Comparison of ENCODE assay signal across 23 cellular contexts in genomic region chr9:122088880-122089567, GRCh38. TPM values are rescaled to one million over a fixed set of nuclear protein-coding genes. Genes with fewer than 3 reads are reported as not detected.
DNase-seq lines count a peak whose midpoint lies in the region; ATAC-seq and TF ChIP-seq lines count a peak whose summit lies in the region.
"Had no signal": no experiment of that assay in that cellular context is flagged by ENCODE, and none has a peak within 500 bp of the region (broad histone marks: within the 10 kb centered on the region; RNA-seq: fewer than 3 reads in every experiment).

No MANE protein-coding gene starts in this region.

- ATAC-seq in HG02678 (IDR thresholded peaks at IDR 0.05; ENCODE audit: unreplicated experiment) = no peak
- no peak for ATAC-seq in GM18519 (IDR thresholded peaks at IDR 0.05; ENCODE audit: low FRiP score, unreplicated experiment)
- ATAC-seq in aorta (ENCODE audit: low FRiP score) = no peak
- ATAC-seq: activated naive CD4-positive, alpha-beta T cell treated with anti-CD3 and anti-CD28 coated beads, Interleukin-2, amount 50 U/mL, for 72 hours; effector memory CD8-positive, alpha-beta T cell; right cardiac atrium; stimulated activated naive CD8-positive, alpha-beta T cell treated with anti-CD3 and anti-CD28 coated beads, Interleukin-15, amount 100 ng/mL, for 72 hours had no signal

- DNase-seq in DMS53 treated with DMSO at 0.1 percent for 48 hours (lab: John Stamatoyannopoulos, UW; ENCODE audit: unreplicated experiment) (peak; percentile 42), NCI-H2029 treated with DMSO at 0.1 percent for 48 hours (lab: John Stamatoyannopoulos, UW) (peak; percentile 19), erythroblast (lab: John Stamatoyannopoulos, UW) (peak; percentile 78 to 83), sigmoid colon (no peak), NCI-H510A treated with DMSO at 0.1 percent for 48 hours (lab: John Stamatoyannopoulos, UW) (no peak), aorta (no peak)
- DNase-seq: cerebellar nuclear complex; effector memory CD8-positive, alpha-beta T cell; esophagus squamous epithelium; kidney glomerular epithelial cell; mammary epithelial cell; NCI-H1048; NCI-H187 treated with DMSO at 0.1 percent for 48 hours; NCI-H2227 treated with DMSO at 0.1 percent for 48 hours; nucleus accumbens; right cardiac atrium; SIG-M5; stimulated activated naive CD8-positive, alpha-beta T cell treated with anti-CD3 and anti-CD28 coated beads, Interleukin-15, amount 100 ng/mL, for 72 hours had no signal

- H3K9me3 ChIP-seq in sigmoid colon (no peaks in the 10 kb centered on the region), aorta (ENCODE audit: control insufficient read depth, low read length) (no peaks in the 10 kb centered on the region)
- H3K9me3 ChIP-seq: BLaER1 treated with 17β-estradiol and CSF1 and Interleukin-3, amounts not matched to agents 10 nM and 100 nM; esophagus squamous epithelium had no signal

- intact Hi-C loops in sigmoid colon (cut with DNase I) = loop anchor here (5.0 kb wide), 1 partner anchor 807 kb away; no protein-coding TSS in a partner anchor
- intact Hi-C loops in aorta (cut with DNase I) = loop anchor here (2.0 to 10.0 kb wide), 2 partner anchors 68 to 956 kb away; no protein-coding TSS in a partner anchor

- H3K4me1 ChIP-seq in sigmoid colon (peaks cover 0 to 89% (median 88%) of the 10 kb centered on the region in 4 donors), aorta (ENCODE audit: control insufficient read depth in 1 of 2, insufficient read depth in 2 of 2, low read length in 2 of 2) (peaks cover 10 to 26% of the 10 kb centered on the region in 2 donors)

- TF ChIP-seq POLR2A in erythroblast (IDR thresholded peaks at IDR 0.05; ENCODE audit: low read length) (peak; percentile 34), sigmoid colon (IDR thresholded peaks at IDR 0.05) (no peak)

- WGBS in sigmoid colon, 2 donors = 48 to 70% methylated on average over 4 of the region's 4 CpGs
- WGBS in aorta, 2 donors = 10 to 11% methylated on average over 4 of the region's 4 CpGs

- H3K4me3 ChIP-seq in sigmoid colon (no peak overlapping the region), aorta (ENCODE audit: low read length in 2 of 2) (no peak overlapping the region)
- H3K4me3 ChIP-seq: BLaER1 treated with 17β-estradiol and CSF1 and Interleukin-3, amounts not matched to agents 10 nM and 100 nM; esophagus squamous epithelium had no signal

- H3K27ac ChIP-seq in sigmoid colon = peak overlapping the region; percentile 54 to 92 (median 91)
- peak overlapping the region in 1 of 2 donors; percentile 66 for H3K27ac ChIP-seq in aorta (ENCODE audit: low read depth in 1 of 2, low read length in 2 of 2)
- H3K27ac ChIP-seq: BLaER1 treated with 17β-estradiol and CSF1 and Interleukin-3, amounts not matched to agents 10 nM and 100 nM; KMS-11 had no signal

- H3K36me3 ChIP-seq in sigmoid colon = no peaks in the 10 kb centered on the region
- no peaks in the 10 kb centered on the region for H3K36me3 ChIP-seq in aorta (ENCODE audit: control insufficient read depth in 1 of 2, insufficient read depth in 2 of 2, low read length in 1 of 2)

- H3K27me3 ChIP-seq in sigmoid colon = no peaks in the 10 kb centered on the region
- no peaks in the 10 kb centered on the region for H3K27me3 ChIP-seq in aorta (ENCODE audit: control insufficient read depth in 1 of 2, insufficient read depth in 2 of 2, low read length in 1 of 2)
- H3K27me3 ChIP-seq: BLaER1 treated with 17β-estradiol and CSF1 and Interleukin-3, amounts not matched to agents 10 nM and 100 nM; esophagus squamous epithelium had no signal

- no peak for TF ChIP-seq EP300 in sigmoid colon (IDR thresholded peaks at IDR 0.05)

- TF ChIP-seq CTCF in sigmoid colon (IDR thresholded peaks at IDR 0.05) = no peak

RNA-seq across cellular contexts. Expression of gene TTLL11, which starts 4.1 kb away (rescaled TPM):
- total RNA-seq in sigmoid colon (10 to 100 TPM; 27.6 to 40.7 (median 30.8) TPM), aorta (10 to 100 TPM; 23.7 to 31.4 TPM)
- polyA plus RNA-seq in sigmoid colon (1 to 10 TPM; 4.2 to 7.6 (median 5.6) TPM), aorta (10 to 100 TPM in 1 of 2 donors, 1 to 10 TPM in 1; 7.7 to 12.9 TPM)

Comparison
In these comparisons a context has a peak if more than half of its experiments do, and no peak if none do; other contexts are left out.
1. DNase-seq: peak in DMS53 treated with DMSO at 0.1 percent for 48 hours (single experiment), NCI-H2029 treated with DMSO at 0.1 percent for 48 hours (single experiment) and erythroblast (2 of 2); none in sigmoid colon (single experiment), NCI-H510A treated with DMSO at 0.1 percent for 48 hours (single experiment) and aorta (0 of 2).